In the genomic region with DNA sequence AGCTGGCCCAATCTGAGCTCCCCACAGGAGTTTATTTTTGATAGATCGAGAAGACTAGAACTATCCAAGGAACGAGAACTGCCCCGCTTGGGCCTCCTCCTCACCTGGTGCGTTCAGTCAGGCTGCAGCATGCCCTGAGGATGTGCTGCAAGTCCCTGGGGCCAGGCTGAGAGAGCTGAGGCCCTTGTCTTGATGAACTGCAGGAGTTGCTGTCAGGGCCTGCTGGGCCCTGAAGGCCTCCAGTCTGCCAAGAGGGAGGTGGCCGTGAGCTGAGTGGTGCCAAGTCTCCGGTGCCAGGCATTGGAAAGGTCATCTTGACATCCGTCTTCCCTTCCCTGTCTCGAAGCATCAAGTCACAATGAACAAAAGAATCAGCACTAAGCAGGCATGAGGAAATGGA, we compare ENCODE assay signal across 11 cellular contexts.
"Had no signal": no experiment of that assay in that cellular context is flagged by ENCODE, and none has a peak within 500 bp of the region (broad histone marks: within the 10 kb centered on the region; RNA-seq: fewer than 3 reads in every experiment).

No MANE protein-coding gene starts in this region.

- H3K4me3 ChIP-seq: SK-N-MC, tibial nerve had no signal

- ATAC-seq: activated CD8-positive, alpha-beta T cell treated with anti-CD3 and anti-CD28 coated beads for 36 hours; effector memory CD8-positive, alpha-beta T cell; left colon; natural killer cell treated with Interleukin-12 subunit alpha and Interleukin-12 subunit beta and Interleukin-15 and Interleukin-18, amount 100 ng/mL, for 72 hours had no signal

- H3K27ac ChIP-seq: SK-N-MC had no signal

- H3K27me3 ChIP-seq: tibial nerve had no signal

- H3K9me3 ChIP-seq: tibial nerve had no signal

- DNase-seq: activated CD4-positive, alpha-beta T cell treated with anti-CD3 and anti-CD28 coated beads for 4 hours; activated CD8-positive, alpha-beta memory T cell treated with anti-CD3 and anti-CD28 coated beads, Interleukin-2, amount 50 U/mL, for 4 hours; activated CD8-positive, alpha-beta T cell treated with anti-CD3 and anti-CD28 coated beads for 36 hours; activated naive CD8-positive, alpha-beta T cell treated with anti-CD3 and anti-CD28 coated beads, Interleukin-2, amount 10 ng/mL, durations not matched to agents 7 days and 5 days; effector memory CD8-positive, alpha-beta T cell; mammary epithelial cell; small intestine had no signal
